9 cellular contexts compared by ENCODE assay signal in genomic region chr3:12966847-12967750, GRCh38.
A peak's percentile ranks its signal among the peaks of the same experiment; 100 is the strongest.
DNase-seq lines count a peak whose midpoint lies in the region; ATAC-seq, FAIRE-seq and TF ChIP-seq lines count a peak whose summit lies in the region.
"Had no signal": no experiment of that assay in that cellular context is flagged by ENCODE, and none has a peak within 500 bp of the region (broad histone marks: within the 10 kb centered on the region; RNA-seq: fewer than 3 reads in every experiment).

No MANE protein-coding gene starts in this region.

- peaks cover 88% of the 10 kb centered on the region for H3K4me1 Mint-ChIP-seq in stimulated activated memory B cell treated with anti-CD40 and anti-IgM and Interleukin-4, amounts not matched to agents 10 μg/mL and 1 μg/mL and 100 μg/mL, for 72 hours

- no peaks in the 10 kb centered on the region for H3K9me3 ChIP-seq in BLaER1 treated with 17β-estradiol and CSF1 and Interleukin-3, amounts not matched to agents 10 nM and 100 nM (replicated peaks in 1 of 11)
- H3K9me3 ChIP-seq in HUES48 (ENCODE audit: control insufficient read depth, insufficient read depth, low read length): no peaks in the 10 kb centered on the region
- H3K9me3 ChIP-seq in kidney (ENCODE audit: control insufficient read depth in 1 of 2, low read length in 2 of 2): no peaks in the 10 kb centered on the region

- H3K4me3 Mint-ChIP-seq in stimulated activated memory B cell treated with anti-CD40 and anti-IgM and Interleukin-4, amounts not matched to agents 10 μg/mL and 1 μg/mL and 100 μg/mL, for 72 hours: peak overlapping the region; percentile 70

- TF ChIP-seq CTCF in astrocyte of the cerebellum (IDR thresholded peaks at IDR 0.05; ENCODE audit: low read depth, low read length, missing control alignments) (no peak), kidney (IDR thresholded peaks at IDR 0.05; ENCODE audit: borderline replicate concordance, extremely low read depth, insufficient read depth) (no peak)

- H3K36me3 Mint-ChIP-seq in stimulated activated memory B cell treated with anti-CD40 and anti-IgM and Interleukin-4, amounts not matched to agents 10 μg/mL and 1 μg/mL and 100 μg/mL, for 72 hours: peaks cover 24% of the 10 kb centered on the region

- H3K27ac ChIP-seq in BLaER1 treated with 17β-estradiol and CSF1 and Interleukin-3, amounts not matched to agents 10 nM and 100 nM: peak overlapping the region in 10 of 11 experiments; percentile 35 to 80 (median 76); a peak in 19 of 22 replicates
- H3K27ac ChIP-seq in HUES48 (ENCODE audit: low read depth, low read length): no peak overlapping the region
- H3K27ac ChIP-seq in kidney (ENCODE audit: low read depth in 2 of 2, low read length in 2 of 2): peak overlapping the region in 1 of 2 donors; percentile 82

- peak; percentile 6 for ATAC-seq in GM21381 (IDR thresholded peaks at IDR 0.05; ENCODE audit: unreplicated experiment)
- peak; percentile 40 for ATAC-seq in stimulated activated memory B cell treated with anti-CD40 and anti-IgM and Interleukin-4, amounts not matched to agents 10 μg/mL and 1 μg/mL and 100 μg/mL, for 72 hours

- no peak for FAIRE-seq in kidney (lab: Jason Lieb, UNC)
- FAIRE-seq: islet of Langerhans had no signal

- no peak for DNase-seq in astrocyte of the cerebellum (ENCODE audit: low read depth)
- DNase-seq in kidney: peak; percentile 74
- DNase-seq in NCI-H128 (lab: John Stamatoyannopoulos, UW; ENCODE audit: unreplicated experiment): no peak
- no peak for DNase-seq in G401 (ENCODE audit: low spot score)

- peaks cover 0 to 57% (median 1%) of the 10 kb centered on the region in 11 experiments; a peak in 8 of 22 replicates for H3K36me3 ChIP-seq in BLaER1 treated with 17β-estradiol and CSF1 and Interleukin-3, amounts not matched to agents 10 nM and 100 nM
- no peaks in the 10 kb centered on the region for H3K36me3 ChIP-seq in HUES48 (ENCODE audit: control insufficient read depth, insufficient read depth, low read length)
- no peaks in the 10 kb centered on the region for H3K36me3 ChIP-seq in kidney (ENCODE audit: control insufficient read depth in 1 of 2, insufficient read depth in 2 of 2, low read length in 2 of 2)

- intact Hi-C loops in kidney (cut with DNase I): no loop called here

- H3K4me3 ChIP-seq in BLaER1 treated with 17β-estradiol and CSF1 and Interleukin-3, amounts not matched to agents 10 nM and 100 nM: peak overlapping the region; percentile 50 to 81 (median 70)
- H3K4me3 ChIP-seq in HUES48 (ENCODE audit: low read depth, low read length) (peak overlapping the region; percentile 78), astrocyte of the cerebellum (ENCODE audit: low read depth, low read length) (peak overlapping the region; percentile 60), kidney (ENCODE audit: low read length in 2 of 2) (peak overlapping the region; percentile 75 to 79)

- H3K27me3 ChIP-seq in BLaER1 treated with 17β-estradiol and CSF1 and Interleukin-3, amounts not matched to agents 10 nM and 100 nM: no peaks in the 10 kb centered on the region; a peak in 1 of 22 replicates
- H3K27me3 ChIP-seq in HUES48 (ENCODE audit: control insufficient read depth, insufficient read depth, low read length): peaks cover 5% of the 10 kb centered on the region; the same call in 1 of the 2 replicates

- H3K4me2 ChIP-seq in BLaER1 treated with 17β-estradiol and CSF1 and Interleukin-3, amounts not matched to agents 10 nM and 100 nM: peak overlapping the region; percentile 96 to 100 (median 99)

- no peaks in the 10 kb centered on the region for H3K27me3 Mint-ChIP-seq in stimulated activated memory B cell treated with anti-CD40 and anti-IgM and Interleukin-4, amounts not matched to agents 10 μg/mL and 1 μg/mL and 100 μg/mL, for 72 hours

- H3K9ac ChIP-seq in BLaER1 treated with 17β-estradiol and CSF1 and Interleukin-3, amounts not matched to agents 10 nM and 100 nM: peak overlapping the region; percentile 73 to 85 (median 84); a peak in 21 of 22 replicates
- H3K9ac ChIP-seq in HUES48 (ENCODE audit: low read depth, low read length) (peak overlapping the region; percentile 54; the same call in 1 of the 2 replicates), kidney (ENCODE audit: low read length in 2 of 2) (peak overlapping the region; percentile 44 to 87)

- peak overlapping the region; percentile 65 for H3K27ac Mint-ChIP-seq in stimulated activated memory B cell treated with anti-CD40 and anti-IgM and Interleukin-4, amounts not matched to agents 10 μg/mL and 1 μg/mL and 100 μg/mL, for 72 hours

- H3K9me3 Mint-ChIP-seq in stimulated activated memory B cell treated with anti-CD40 and anti-IgM and Interleukin-4, amounts not matched to agents 10 μg/mL and 1 μg/mL and 100 μg/mL, for 72 hours: no peaks in the 10 kb centered on the region

- H4K20me1 ChIP-seq in BLaER1 treated with 17β-estradiol and CSF1 and Interleukin-3, amounts not matched to agents 10 nM and 100 nM: peaks cover 86 to 98% (median 97%) of the 10 kb centered on the region in 11 experiments

- peaks cover 74 to 89% (median 86%) of the 10 kb centered on the region in 10 experiments for H3K4me1 ChIP-seq in BLaER1 treated with 17β-estradiol and CSF1 and Interleukin-3, amounts not matched to agents 10 nM and 100 nM
- H3K4me1 ChIP-seq in HUES48 (ENCODE audit: control insufficient read depth, insufficient read depth, low read length) (peaks cover 12% of the 10 kb centered on the region), kidney (ENCODE audit: control insufficient read depth in 1 of 2, insufficient read depth in 1 of 2, low read depth in 1 of 2, low read length in 2 of 2) (peaks cover 46 to 50% of the 10 kb centered on the region in 2 donors)

- in situ Hi-C loops in astrocyte of the cerebellum (cut with HindIII; ENCODE audit: low sequenced_read_pairs): no loop called here
- in situ Hi-C loops in G401 (cut with HindIII; ENCODE audit: low sequenced_read_pairs): no loop called here
